Comparison of ENCODE assay signal across 12 cellular contexts in the genomic region with DNA sequence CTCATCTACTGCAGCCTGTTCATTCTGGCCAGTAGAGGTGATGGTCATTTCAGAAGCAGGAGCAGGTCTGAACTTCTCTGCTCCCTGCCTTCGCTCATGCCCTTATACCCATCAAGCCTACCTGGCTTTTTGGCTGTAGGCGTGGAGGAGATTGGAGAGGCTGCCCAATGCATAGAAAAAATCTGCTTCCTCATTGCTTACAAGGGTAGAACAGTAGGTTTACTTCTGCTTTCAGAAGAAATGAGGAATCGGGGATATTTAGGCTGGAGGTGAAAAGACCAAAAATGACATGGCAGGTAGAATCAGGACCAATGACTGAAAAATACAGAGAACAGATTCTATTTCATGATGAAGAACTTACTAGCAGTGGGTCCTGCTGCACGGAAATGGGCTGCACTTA.
DNase-seq lines count a peak whose midpoint lies in the region; ATAC-seq and TF ChIP-seq lines count a peak whose summit lies in the region.
"Had no signal": no experiment of that assay in that cellular context is flagged by ENCODE, and none has a peak within 500 bp of the region (broad histone marks: within the 10 kb centered on the region; RNA-seq: fewer than 3 reads in every experiment).

No MANE protein-coding gene starts in this region.

- H3K27me3 ChIP-seq in CD4-positive, CD25-positive, alpha-beta regulatory T cell (ENCODE audit: control insufficient read depth, insufficient read depth, low read length), result no peaks in the 10 kb centered on the region
- H3K27me3 ChIP-seq in OCI-LY3 (ENCODE audit: low read depth, low read length) (no peaks in the 10 kb centered on the region), H7 (ENCODE audit: control insufficient read depth, insufficient read depth, low read length) (no peaks in the 10 kb centered on the region)

- peaks cover 35% of the 10 kb centered on the region for H3K36me3 ChIP-seq in CD4-positive, CD25-positive, alpha-beta regulatory T cell (ENCODE audit: control insufficient read depth, insufficient read depth, low read length)
- H3K36me3 ChIP-seq in OCI-LY3 (replicated peaks; ENCODE audit: low read depth, low read length), result peaks cover 8% of the 10 kb centered on the region
- no peaks in the 10 kb centered on the region; the same call in none of the 2 replicates for H3K36me3 ChIP-seq in H7 (replicated peaks; ENCODE audit: control insufficient read depth, insufficient read depth, low read length)

- H3K4me2 ChIP-seq in OCI-LY3 (ENCODE audit: low read length), result peak overlapping the region; percentile 17

- H3K9me3 Mint-ChIP-seq in CD4-positive, CD25-positive, alpha-beta regulatory T cell, result no peaks in the 10 kb centered on the region
- no peaks in the 10 kb centered on the region for H3K9me3 Mint-ChIP-seq in central memory CD8-positive, alpha-beta T cell
- H3K9me3 Mint-ChIP-seq in memory B cell (no peaks in the 10 kb centered on the region), nephron progenitor cell (no peaks in the 10 kb centered on the region)
- H3K9me3 Mint-ChIP-seq: activated CD4-positive, alpha-beta memory T cell treated with anti-CD3 and anti-CD28 coated beads, Interleukin-2, amount 10 ng/mL, durations not matched to agents 7 days and 5 days had no signal

- TF ChIP-seq CTCF in OCI-LY3 (IDR thresholded peaks at IDR 0.05; ENCODE audit: low read depth, low read length) (no peak), nephron progenitor cell (IDR thresholded peaks at IDR 0.05) (no peak)

- peak overlapping the region in 2 of 3 donors; percentile 27 to 79 for H3K27ac Mint-ChIP-seq in CD4-positive, CD25-positive, alpha-beta regulatory T cell
- peak overlapping the region; percentile 32 for H3K27ac Mint-ChIP-seq in central memory CD8-positive, alpha-beta T cell (ENCODE audit: low read depth)
- H3K27ac Mint-ChIP-seq in memory B cell (peak overlapping the region; percentile 70), nephron progenitor cell (no peak overlapping the region)
- H3K27ac Mint-ChIP-seq: activated CD4-positive, alpha-beta memory T cell treated with anti-CD3 and anti-CD28 coated beads, Interleukin-2, amount 10 ng/mL, durations not matched to agents 7 days and 5 days had no signal

- H3K4me3 Mint-ChIP-seq in CD4-positive, CD25-positive, alpha-beta regulatory T cell, result no peak overlapping the region
- H3K4me3 Mint-ChIP-seq in central memory CD8-positive, alpha-beta T cell, result no peak overlapping the region
- H3K4me3 Mint-ChIP-seq in memory B cell (no peak overlapping the region), nephron progenitor cell (no peak overlapping the region)
- H3K4me3 Mint-ChIP-seq: activated CD4-positive, alpha-beta memory T cell treated with anti-CD3 and anti-CD28 coated beads, Interleukin-2, amount 10 ng/mL, durations not matched to agents 7 days and 5 days had no signal

- H3K4me1 ChIP-seq in CD4-positive, CD25-positive, alpha-beta regulatory T cell (ENCODE audit: control insufficient read depth, insufficient read depth, low read length, poor library complexity, severe bottlenecking), result no peaks in the 10 kb centered on the region
- H3K4me1 ChIP-seq in OCI-LY3 (ENCODE audit: low read length), result peaks cover 28% of the 10 kb centered on the region

- H4K20me1 ChIP-seq in OCI-LY3 (ENCODE audit: insufficient read depth, low read length), result no peaks in the 10 kb centered on the region

- H3K79me2 ChIP-seq in OCI-LY3 (ENCODE audit: low read length), result no peaks in the 10 kb centered on the region

- ATAC-seq in CD4-positive, CD25-positive, alpha-beta regulatory T cell (ENCODE audit: low read depth in 2 of 2), result no peak
- ATAC-seq in central memory CD8-positive, alpha-beta T cell (replicated peaks; ENCODE audit: extremely low read depth, poor library complexity, severe bottlenecking), result no peak
- ATAC-seq in memory B cell (ENCODE audit: low read depth), result peak; percentile 62
- ATAC-seq in HG02623 (IDR thresholded peaks at IDR 0.05; ENCODE audit: unreplicated experiment), result no peak

- peaks cover 52% of the 10 kb centered on the region for H3K36me3 Mint-ChIP-seq in CD4-positive, CD25-positive, alpha-beta regulatory T cell
- H3K36me3 Mint-ChIP-seq in central memory CD8-positive, alpha-beta T cell (ENCODE audit: insufficient read depth), result peaks cover 37% of the 10 kb centered on the region
- peaks cover 43% of the 10 kb centered on the region for H3K36me3 Mint-ChIP-seq in memory B cell
- peaks cover 39% of the 10 kb centered on the region for H3K36me3 Mint-ChIP-seq in nephron progenitor cell (ENCODE audit: low read depth)

- H3K9ac ChIP-seq in OCI-LY3 (ENCODE audit: low read length), result no peak overlapping the region

- H3K4me3 ChIP-seq in CD4-positive, CD25-positive, alpha-beta regulatory T cell (ENCODE audit: low read depth, low read length), result no peak overlapping the region
- H3K4me3 ChIP-seq in OCI-LY3 (ENCODE audit: low read length), result no peak overlapping the region
- H3K4me3 ChIP-seq in H7 (ENCODE audit: insufficient read depth, low read depth, low read length), result no peak overlapping the region
- H3K4me3 ChIP-seq: K562 had no signal

- H3K9me3 ChIP-seq in CD4-positive, CD25-positive, alpha-beta regulatory T cell (ENCODE audit: control insufficient read depth in 2 of 2, low read length in 2 of 2), result no peaks in the 10 kb centered on the region
- H3K9me3 ChIP-seq in OCI-LY3 (ENCODE audit: insufficient read depth, low read length), result no peaks in the 10 kb centered on the region

- H3K27me3 Mint-ChIP-seq in CD4-positive, CD25-positive, alpha-beta regulatory T cell, result no peaks in the 10 kb centered on the region
- no peaks in the 10 kb centered on the region for H3K27me3 Mint-ChIP-seq in central memory CD8-positive, alpha-beta T cell
- H3K27me3 Mint-ChIP-seq in memory B cell, result no peaks in the 10 kb centered on the region
- H3K27me3 Mint-ChIP-seq in nephron progenitor cell (ENCODE audit: low read depth, poor library complexity), result no peaks in the 10 kb centered on the region
- H3K27me3 Mint-ChIP-seq: activated CD4-positive, alpha-beta memory T cell treated with anti-CD3 and anti-CD28 coated beads, Interleukin-2, amount 10 ng/mL, durations not matched to agents 7 days and 5 days had no signal

- no peak overlapping the region for H3K27ac ChIP-seq in CD4-positive, CD25-positive, alpha-beta regulatory T cell (ENCODE audit: insufficient read depth, low read length, poor library complexity, severe bottlenecking)
- peak overlapping the region; percentile 31 for H3K27ac ChIP-seq in OCI-LY3 (ENCODE audit: low read length)

- no peak for DNase-seq in CD4-positive, CD25-positive, alpha-beta regulatory T cell
- no peak for DNase-seq in central memory CD8-positive, alpha-beta T cell (ENCODE audit: low spot score in 2 of 2)
- DNase-seq in memory B cell (ENCODE audit: low spot score in 2 of 2) (no peak), midbrain (lab: John Stamatoyannopoulos, UW) (no peak), nephron progenitor cell (no peak), H7 (no peak)
- DNase-seq: activated CD4-positive, alpha-beta memory T cell treated with anti-CD3 and anti-CD28 coated beads, Interleukin-2, amount 10 ng/mL, durations not matched to agents 7 days and 5 days; kidney glomerular epithelial cell; NCI-H1436 had no signal

- peaks cover 0 to 10% (median 7%) of the 10 kb centered on the region in 4 donors for H3K4me1 Mint-ChIP-seq in CD4-positive, CD25-positive, alpha-beta regulatory T cell
- H3K4me1 Mint-ChIP-seq in central memory CD8-positive, alpha-beta T cell, result peaks cover 6% of the 10 kb centered on the region
- H3K4me1 Mint-ChIP-seq in memory B cell (peaks cover 14% of the 10 kb centered on the region), nephron progenitor cell (peaks cover 9% of the 10 kb centered on the region)

- H2AFZ ChIP-seq in OCI-LY3 (ENCODE audit: low read depth, low read length), result no peak overlapping the region
